7 cellular contexts compared by ENCODE assay signal in genomic region chr12:57546438-57547365, GRCh38.
DNase-seq lines count a peak whose midpoint lies in the region; ATAC-seq and TF ChIP-seq lines count a peak whose summit lies in the region.

Gene DCTN2, minus strand, starts transcription at chr12:57547192. Its CDS starts 129 bp downstream, at chr12:57547063.

- TF ChIP-seq CTCF in retinal pigment epithelial cell (conservative IDR thresholded peaks at IDR 0.05; ENCODE audit: low read depth, low read length), result no peak

- DNase-seq in NCI-H2081 (lab: John Stamatoyannopoulos, UW) (peak; percentile 96 to 98), T1000 (lab: John Stamatoyannopoulos, UW) (peak; percentile 93), astrocyte of the hippocampus (ENCODE audit: low read depth, low spot score) (peak; percentile 98), hippocampal formation (lab: John Stamatoyannopoulos, UW) (peak; percentile 92 to 98), retinal pigment epithelial cell (ENCODE audit: low read depth) (peak; percentile 89)

- H3K4me3 ChIP-seq in retinal pigment epithelial cell (ENCODE audit: low read length), result peak within 1 kb of the TSS; percentile 94

- ATAC-seq in GM18508 (IDR thresholded peaks at IDR 0.05; ENCODE audit: insufficient read depth, unreplicated experiment) (peak; percentile 96), HG03025 (IDR thresholded peaks at IDR 0.05; ENCODE audit: low FRiP score, unreplicated experiment) (peak; percentile 97)

Comparison
In these comparisons a context has a peak if more than half of its experiments do, and no peak if none do; other contexts are left out.
1. Peak in every context shown above with its lines: DNase-seq, ATAC-seq and H3K4me3 ChIP-seq.